18 cellular contexts compared by ENCODE assay signal in genomic region chr6:30979076-30979475, GRCh38. TPM values are rescaled to one million over a fixed set of nuclear protein-coding genes. Genes with fewer than 3 reads are reported as not detected.
DNase-seq lines count a peak whose midpoint lies in the region; ATAC-seq and TF ChIP-seq lines count a peak whose summit lies in the region.
"Had no signal": no experiment of that assay in that cellular context is flagged by ENCODE, and none has a peak within 500 bp of the region (broad histone marks: within the 10 kb centered on the region; RNA-seq: fewer than 3 reads in every experiment).

No MANE protein-coding gene starts in this region.

- no peak overlapping the region for H3K9ac ChIP-seq in smooth muscle cell (ENCODE audit: low read depth)
- H3K9ac ChIP-seq: GM23248 had no signal

- peak overlapping the region; percentile 15 to 66 (median 21) for H3K27ac Mint-ChIP-seq in nephron
- H3K27ac Mint-ChIP-seq: CD4-positive, alpha-beta T cell; IgD-negative memory B cell had no signal

- CTCF ChIA-PET in HEK293 (lab: Yijun Ruan, JAX): interaction anchor here (0.8 to 1.4 kb wide), 4 partner anchors 9 to 94 kb away, joined by 3 to 4 read pairs (median 4); no protein-coding TSS in a partner anchor

- no peaks in the 10 kb centered on the region for H4K20me1 ChIP-seq in smooth muscle cell (ENCODE audit: low read depth)

- H3K4me1 ChIP-seq in HEK293 (ENCODE audit: control insufficient read depth, insufficient read depth, low read length) (no peaks in the 10 kb centered on the region), smooth muscle cell (ENCODE audit: low read depth) (peaks cover 8% of the 10 kb centered on the region), vagina (no peaks in the 10 kb centered on the region)
- H3K4me1 ChIP-seq: A549 had no signal

- H3K79me2 ChIP-seq in smooth muscle cell (ENCODE audit: low read depth): no peaks in the 10 kb centered on the region

- no peak for ATAC-seq in HG02884 (IDR thresholded peaks at IDR 0.05; ENCODE audit: unreplicated experiment)
- no peak for ATAC-seq in GM19455 (IDR thresholded peaks at IDR 0.05; ENCODE audit: unreplicated experiment)
- ATAC-seq: A549, HCT116 had no signal

- peaks cover 36% of the 10 kb centered on the region for H3K4me1 Mint-ChIP-seq in nephron

- POLR2A ChIA-PET in HEK293 (lab: Yijun Ruan, JAX): no interaction called here

- H3K4me2 ChIP-seq in smooth muscle cell: no peak overlapping the region
- H3K4me2 ChIP-seq: A549 had no signal

- no peak for TF ChIP-seq POLR2A in vagina (IDR thresholded peaks at IDR 0.05)

- H3K27me3 ChIP-seq in smooth muscle cell (ENCODE audit: low read depth): no peaks in the 10 kb centered on the region
- H3K27me3 ChIP-seq in vagina: no peaks in the 10 kb centered on the region

- no peaks in the 10 kb centered on the region for H3K36me3 Mint-ChIP-seq in nephron (ENCODE audit: low read depth)

- H3K27me3 Mint-ChIP-seq in nephron (ENCODE audit: low read depth): peaks cover 7% of the 10 kb centered on the region

- H3K4me3 ChIP-seq in HEK293 (ENCODE audit: low read depth, low read length): no peak overlapping the region
- H3K4me3 ChIP-seq in smooth muscle cell: no peak overlapping the region
- no peak overlapping the region for H3K4me3 ChIP-seq in vagina
- H3K4me3 ChIP-seq: A549, GM23248 had no signal

- peaks cover 11% of the 10 kb centered on the region for H3F3A ChIP-seq in smooth muscle cell (ENCODE audit: low read depth)

- no peak overlapping the region for H3K27ac ChIP-seq in HEK293 (ENCODE audit: extremely low read depth, low read depth, low read length)
- no peak overlapping the region for H3K27ac ChIP-seq in smooth muscle cell (ENCODE audit: low read depth)
- H3K27ac ChIP-seq in vagina: no peak overlapping the region
- H3K27ac ChIP-seq: A549, GM23248 had no signal

- H3K9me3 Mint-ChIP-seq in nephron: no peaks in the 10 kb centered on the region
- H3K9me3 Mint-ChIP-seq: CD4-positive, alpha-beta T cell; IgD-negative memory B cell had no signal

- intact Hi-C loops in vagina (cut with DNase I): no loop called here

- TF ChIP-seq CTCF in HEK293 (tag by site-specific recombination; IDR thresholded peaks at IDR 0.05) (no peak), nephron (IDR thresholded peaks at IDR 0.05; ENCODE audit: unreplicated experiment in 3 of 3) (no peak), smooth muscle cell (IDR thresholded peaks at IDR 0.05; ENCODE audit: borderline replicate concordance, insufficient read depth, poor library complexity, severe bottlenecking) (no peak), vagina (IDR thresholded peaks at IDR 0.05) (no peak)

- DNase-seq in amniotic epithelial cell (ENCODE audit: low read depth): peak; percentile 39
- DNase-seq in smooth muscle cell (lab: John Stamatoyannopoulos, UW; ENCODE audit: unreplicated experiment): no peak
- no peak for DNase-seq in vagina (ENCODE audit: extremely low spot score in 2 of 2)
- DNase-seq: AML-193; C1 segment of cervical spinal cord; Calu3; CD4-positive, alpha-beta T cell; DMS 273 treated with DMSO at 0.1 percent for 48 hours; GM23248 had no signal

- 80% methylated on average over 2 of the region's 2 CpGs for WGBS in smooth muscle cell (ENCODE audit: low lambda C conversion rate)

- H3K9me3 ChIP-seq in HEK293 (ENCODE audit: control insufficient read depth, insufficient read depth, low read depth, low read length) (no peaks in the 10 kb centered on the region), smooth muscle cell (replicated peaks; ENCODE audit: low read depth) (no peaks in the 10 kb centered on the region), vagina (no peaks in the 10 kb centered on the region)
- H3K9me3 ChIP-seq: A549 had no signal

- H3K4me3 Mint-ChIP-seq in nephron: peak overlapping the region in 1 of 3 experiments; percentile 2
- H3K4me3 Mint-ChIP-seq: CD4-positive, alpha-beta T cell had no signal

- H2AFZ ChIP-seq in smooth muscle cell (ENCODE audit: low read depth): no peak overlapping the region
- H2AFZ ChIP-seq: GM23248 had no signal

- H3K36me3 ChIP-seq in HEK293 (ENCODE audit: control insufficient read depth in 2 of 2, insufficient read depth in 1 of 2, low read length in 2 of 2) (no peaks in the 10 kb centered on the region), smooth muscle cell (ENCODE audit: low read depth) (no peaks in the 10 kb centered on the region), vagina (no peaks in the 10 kb centered on the region)

TF ChIP-seq in HEK293, 187 proteins besides CTCF, POLR2A, EP300 and RAD21 (continues in another document):
- TF ChIP-seq ZNF266 (tag by site-specific recombination; IDR thresholded peaks at IDR 0.05; ENCODE audit: low read depth) (no peak), KLF8 (tag by site-specific recombination; IDR thresholded peaks at IDR 0.05) (no peak)
- TF ChIP-seq, protein P1, sequence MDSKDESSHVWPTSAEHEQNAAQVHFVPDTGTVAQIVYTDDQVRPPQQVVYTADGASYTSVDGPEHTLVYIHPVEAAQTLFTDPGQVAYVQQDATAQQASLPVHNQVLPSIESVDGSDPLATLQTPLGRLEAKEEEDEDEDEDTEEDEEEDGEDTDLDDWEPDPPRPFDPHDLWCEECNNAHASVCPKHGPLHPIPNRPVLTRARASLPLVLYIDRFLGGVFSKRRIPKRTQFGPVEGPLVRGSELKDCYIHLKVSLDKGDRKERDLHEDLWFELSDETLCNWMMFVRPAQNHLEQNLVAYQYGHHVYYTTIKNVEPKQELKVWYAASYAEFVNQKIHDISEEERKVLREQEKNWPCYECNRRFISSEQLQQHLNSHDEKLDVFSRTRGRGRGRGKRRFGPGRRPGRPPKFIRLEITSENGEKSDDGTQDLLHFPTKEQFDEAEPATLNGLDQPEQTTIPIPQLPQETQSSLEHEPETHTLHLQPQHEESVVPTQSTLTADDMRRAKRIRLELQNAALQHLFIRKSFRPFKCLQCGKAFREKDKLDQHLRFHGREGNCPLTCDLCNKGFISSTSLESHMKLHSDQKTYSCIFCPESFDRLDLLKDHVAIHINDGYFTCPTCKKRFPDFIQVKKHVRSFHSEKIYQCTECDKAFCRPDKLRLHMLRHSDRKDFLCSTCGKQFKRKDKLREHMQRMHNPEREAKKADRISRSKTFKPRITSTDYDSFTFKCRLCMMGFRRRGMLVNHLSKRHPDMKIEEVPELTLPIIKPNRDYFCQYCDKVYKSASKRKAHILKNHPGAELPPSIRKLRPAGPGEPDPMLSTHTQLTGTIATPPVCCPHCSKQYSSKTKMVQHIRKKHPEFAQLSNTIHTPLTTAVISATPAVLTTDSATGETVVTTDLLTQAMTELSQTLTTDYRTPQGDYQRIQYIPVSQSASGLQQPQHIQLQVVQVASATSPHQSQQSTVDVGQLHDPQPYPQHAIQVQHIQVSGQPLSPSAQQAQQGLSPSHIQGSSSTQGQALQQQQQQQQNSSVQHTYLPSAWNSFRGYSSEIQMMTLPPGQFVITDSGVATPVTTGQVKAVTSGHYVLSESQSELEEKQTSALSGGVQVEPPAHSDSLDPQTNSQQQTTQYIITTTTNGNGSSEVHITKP (tag by site-specific recombination; IDR thresholded peaks at IDR 0.05): peak; percentile 50; the same call in 1 of the 2 replicates
- TF ChIP-seq, protein P2, sequence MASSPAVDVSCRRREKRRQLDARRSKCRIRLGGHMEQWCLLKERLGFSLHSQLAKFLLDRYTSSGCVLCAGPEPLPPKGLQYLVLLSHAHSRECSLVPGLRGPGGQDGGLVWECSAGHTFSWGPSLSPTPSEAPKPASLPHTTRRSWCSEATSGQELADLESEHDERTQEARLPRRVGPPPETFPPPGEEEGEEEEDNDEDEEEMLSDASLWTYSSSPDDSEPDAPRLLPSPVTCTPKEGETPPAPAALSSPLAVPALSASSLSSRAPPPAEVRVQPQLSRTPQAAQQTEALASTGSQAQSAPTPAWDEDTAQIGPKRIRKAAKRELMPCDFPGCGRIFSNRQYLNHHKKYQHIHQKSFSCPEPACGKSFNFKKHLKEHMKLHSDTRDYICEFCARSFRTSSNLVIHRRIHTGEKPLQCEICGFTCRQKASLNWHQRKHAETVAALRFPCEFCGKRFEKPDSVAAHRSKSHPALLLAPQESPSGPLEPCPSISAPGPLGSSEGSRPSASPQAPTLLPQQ (tag by site-specific recombination; IDR thresholded peaks at IDR 0.05): no peak

RNA-seq across cellular contexts. Expression of gene MUC21, which starts 4.4 kb away (rescaled TPM):
- total RNA-seq in smooth muscle cell (not detected in 2 replicates), vagina (207 TPM)
- polyA plus RNA-seq in smooth muscle cell: not detected in 2 replicates
- total RNA-seq: Calu3; CD4-positive, alpha-beta T cell; Daoy; GM23248; HT1080 had no signal
- polyA plus RNA-seq: A549, GM23248, IgD-negative memory B cell had no signal

RNA-seq across cellular contexts. Expression of gene MUC22, which starts 31.2 kb away (rescaled TPM):
- total RNA-seq in smooth muscle cell (not detected in 2 replicates), vagina (2.9 TPM)
- not detected in 2 replicates for polyA plus RNA-seq in smooth muscle cell
- total RNA-seq: Calu3; CD4-positive, alpha-beta T cell; Daoy; GM23248; HT1080 had no signal
- polyA plus RNA-seq: A549, GM23248, IgD-negative memory B cell had no signal

RNA-seq across cellular contexts. Expression of gene MUCL3, which starts 38.3 kb away (rescaled TPM):
- 0.31 TPM in 1 of 2 replicates, not detected in the other for total RNA-seq in smooth muscle cell
- not detected in 2 replicates for polyA plus RNA-seq in smooth muscle cell
- 0.49 TPM for total RNA-seq in vagina
- total RNA-seq: CD4-positive, alpha-beta T cell; Daoy; GM23248; HT1080 had no signal
- polyA plus RNA-seq: GM23248, IgD-negative memory B cell had no signal

RNA-seq across cellular contexts. Expression of gene SFTA2, which starts 47.1 kb away (rescaled TPM):
- total RNA-seq in smooth muscle cell (not detected in 2 replicates), vagina (not detected)
- not detected in 2 replicates for polyA plus RNA-seq in smooth muscle cell
- total RNA-seq: CD4-positive, alpha-beta T cell; Daoy; GM23248; HT1080 had no signal
- polyA plus RNA-seq: A549, GM23248 had no signal

Comparison
In these comparisons a context has a peak if more than half of its experiments do, and no peak if none do; other contexts are left out.
1. RNA of gene MUC21, which starts 4.4 kb away (total RNA-seq): 207 TPM in vagina (single experiment); not detected in smooth muscle cell; every median in the first group is over 100 times any median in the second.